In genomic region chr11:19040051-19040450, GRCh38 we compare ENCODE assay signal across 39 cellular contexts. TPM values are rescaled to one million over a fixed set of nuclear protein-coding genes. Genes with fewer than 3 reads are reported as not detected.
"Had no signal": no experiment of that assay in that cellular context is flagged by ENCODE, and none has a peak within 500 bp of the region (broad histone marks: within the 10 kb centered on the region; RNA-seq: fewer than 3 reads in every experiment).

No MANE protein-coding gene starts in this region.

- H3K27me3 ChIP-seq: MG63 had no signal

- H3K36me3 ChIP-seq: MG63 had no signal

- H3K9ac ChIP-seq: KMS-11 had no signal

- H3K4me2 ChIP-seq: KMS-11 had no signal

- DNase-seq: Karpas-422, Kasumi-1, MG63, MM.1S, MV-4-11, NCI-H1048, NCI-H1092, NCI-H1092 treated with DMSO at 0.1 percent for 48 hours, NCI-H1105, NCI-H1105 treated with DMSO at 0.1 percent for 48 hours, NCI-H1417, NCI-H1417 treated with DMSO at 0.1 percent for 48 hours, NCI-H1436, NCI-H1436 treated with DMSO at 0.1 percent for 48 hours, NCI-H146, NCI-H1694, NCI-H1694 treated with DMSO at 0.1 percent for 48 hours, NCI-H187, NCI-H187 treated with DMSO at 0.1 percent for 48 hours, NCI-H1930, NCI-H2029, NCI-H2029 treated with DMSO at 0.1 percent for 48 hours, NCI-H2081, NCI-H2081 treated with DMSO at 0.1 percent for 48 hours, NCI-H2107, NCI-H2171, NCI-H2171 treated with DMSO at 0.1 percent for 48 hours, NCI-H2227 treated with DMSO at 0.1 percent for 48 hours, NCI-H226, NCI-H345, NCI-H446, NCI-H446 treated with DMSO at 0.1 percent for 48 hours, NCI-H510A, NCI-H510A treated with DMSO at 0.1 percent for 48 hours had no signal

- H3K27ac ChIP-seq: KMS-11 had no signal

- H3K9me3 ChIP-seq: MG63 had no signal

- H3K4me3 ChIP-seq: MG63 had no signal

RNA-seq across cellular contexts. Expression of gene MRGPRX2, which starts 20.5 kb away (rescaled TPM):
- total RNA-seq: LHCN-M2, M059J, MCF 10A, NCI-H460 had no signal
